8 cellular contexts compared by ENCODE assay signal in genomic region chr18:65753520-65753919, GRCh38. TPM values are rescaled to one million over a fixed set of nuclear protein-coding genes. Genes with fewer than 3 reads are reported as not detected.
A peak's percentile ranks its signal among the peaks of the same experiment; 100 is the strongest.
DNase-seq lines count a peak whose midpoint lies in the region; ATAC-seq and TF ChIP-seq lines count a peak whose summit lies in the region.

No MANE protein-coding gene starts in this region.

- peak overlapping the region in 4 of 5 experiments; percentile 6 to 42 (median 24) for H3K27ac Mint-ChIP-seq in brain
- H3K27ac Mint-ChIP-seq in progenitor cell of endocrine pancreas = no peak overlapping the region

- H3K36me3 Mint-ChIP-seq in brain = no peaks in the 10 kb centered on the region
- H3K36me3 Mint-ChIP-seq in progenitor cell of endocrine pancreas (ENCODE audit: insufficient read depth) = no peaks in the 10 kb centered on the region

- no peak overlapping the region for H3K9ac ChIP-seq in SK-N-SH

- no peaks in the 10 kb centered on the region for H4K20me1 ChIP-seq in SK-N-SH (ENCODE audit: insufficient read depth)

- WGBS in SK-N-SH (ENCODE audit: low lambda C conversion rate) = 14% methylated on average over 2 of the region's 2 CpGs

- H3K4me3 Mint-ChIP-seq in brain = peak overlapping the region; percentile 20 to 93 (median 87)
- H3K4me3 Mint-ChIP-seq in progenitor cell of endocrine pancreas (ENCODE audit: low read depth) = no peak overlapping the region

- H3K4me1 Mint-ChIP-seq in brain (peaks cover 74% of the 10 kb centered on the region), progenitor cell of endocrine pancreas (ENCODE audit: low read depth) (peaks cover 30% of the 10 kb centered on the region)

- no peaks in the 10 kb centered on the region for H3K36me3 ChIP-seq in SK-N-SH (replicated peaks in 1 of 2; ENCODE audit: control insufficient read depth in 1 of 2, insufficient read depth in 2 of 2, low read length in 1 of 2)

- ATAC-seq in SK-N-SH treated with all-trans-retinoic acid at 6 μM for 48 hours (no peak), HG03280 (IDR thresholded peaks at IDR 0.05; ENCODE audit: unreplicated experiment) (no peak), left cardiac atrium (no peak), HG02678 (IDR thresholded peaks at IDR 0.05; ENCODE audit: unreplicated experiment) (no peak)

- TF ChIP-seq CTCF in SK-N-SH (IDR thresholded peaks at IDR 0.05) (peak; percentile 48), brain (conservative IDR thresholded peaks at IDR 0.05) (peak; percentile 68 to 83), progenitor cell of endocrine pancreas (IDR thresholded peaks at IDR 0.05; ENCODE audit: unreplicated experiment) (peak; percentile 78)

- H3K79me2 ChIP-seq in SK-N-SH (ENCODE audit: insufficient read depth) = no peaks in the 10 kb centered on the region; the same call in 1 of the 2 replicates

- peaks cover 0 to 5% of the 10 kb centered on the region in 2 experiments; a peak in 2 of 4 replicates for H3K4me1 ChIP-seq in SK-N-SH (ENCODE audit: control insufficient read depth in 1 of 2, insufficient read depth in 2 of 2, low read depth in 1 of 2, low read length in 1 of 2)

- no peak overlapping the region for H3K4me2 ChIP-seq in SK-N-SH

- H3K4me3 ChIP-seq in SK-N-SH (ENCODE audit: low read depth in 2 of 2, low read length in 1 of 2) = no peak overlapping the region

- H3K9me2 ChIP-seq in SK-N-SH = 0 out of 2 replicates have a peak, but pooled peaks cover 2% of the 10 kb centered on the region

- peaks cover 22% of the 10 kb centered on the region for H3K27me3 Mint-ChIP-seq in brain
- peaks cover 26% of the 10 kb centered on the region for H3K27me3 Mint-ChIP-seq in progenitor cell of endocrine pancreas

- H3K27ac ChIP-seq in SK-N-SH (ENCODE audit: low read depth in 2 of 2, low read length in 1 of 2) = no peak overlapping the region

- TF ChIP-seq EP300 in SK-N-SH (IDR thresholded peaks at IDR 0.05; ENCODE audit: borderline replicate concordance in 1 of 2, low read depth in 1 of 2, low read length in 1 of 2) = no peak

- CTCF ChIA-PET in SK-N-SH (lab: Yijun Ruan, JAX) = interaction anchor here (0.9 to 3.3 kb wide), 23 partner anchors 9 to 1719 kb away, joined by 3 to 27 read pairs (median 4); no protein-coding TSS in a partner anchor

- peak; percentile 69 for DNase-seq in SK-N-SH
- DNase-seq in NCI-H2171 (lab: John Stamatoyannopoulos, UW) = peak; percentile 92
- DNase-seq in progenitor cell of endocrine pancreas (ENCODE audit: low spot score, unreplicated experiment) = peak; percentile 30
- DNase-seq in left cardiac atrium = no peak

- POLR2A ChIA-PET in SK-N-SH (lab: Yijun Ruan, JAX) = no interaction called here

- intact Hi-C loops in left cardiac atrium (cut with DNase I) = no loop called here

- H2AFZ ChIP-seq in SK-N-SH (ENCODE audit: low read depth) = no peak overlapping the region

- H3K9me3 Mint-ChIP-seq in brain = no peaks in the 10 kb centered on the region
- H3K9me3 Mint-ChIP-seq in progenitor cell of endocrine pancreas (ENCODE audit: low read depth) = no peaks in the 10 kb centered on the region

- TF ChIP-seq RAD21 in SK-N-SH (IDR thresholded peaks at IDR 0.05; ENCODE audit: low read length) = peak; percentile 88

- no peaks in the 10 kb centered on the region for H3F3A ChIP-seq in SK-N-SH (replicated peaks; ENCODE audit: insufficient read depth)

- no peaks in the 10 kb centered on the region for H3K9me3 ChIP-seq in SK-N-SH

- no peaks in the 10 kb centered on the region for H3K27me3 ChIP-seq in SK-N-SH (ENCODE audit: insufficient read depth)

TF ChIP-seq in SK-N-SH, 30 proteins besides CTCF, POLR2A, EP300 and RAD21 (continues in another document):
- TF ChIP-seq ELF1 (IDR thresholded peaks at IDR 0.05) (no peak), REST (IDR thresholded peaks at IDR 0.05; ENCODE audit: low read depth, low read length) (no peak), NFIC (IDR thresholded peaks at IDR 0.05; ENCODE audit: borderline replicate concordance) (no peak), SMC3 (IDR thresholded peaks at IDR 0.05; ENCODE audit: low read depth, low read length) (peak; percentile 39; the same call in 1 of the 2 replicates), USF2 (IDR thresholded peaks at IDR 0.05; ENCODE audit: borderline replicate concordance, low read depth, low read length) (no peak), RCOR1 (IDR thresholded peaks at IDR 0.05; ENCODE audit: low read length) (0 out of 2 replicates have a peak, but pooled peaks have one; percentile 17), SIN3A (IDR thresholded peaks at IDR 0.05; ENCODE audit: borderline replicate concordance, low read depth, low read length) (no peak)

TF ChIP-seq in SK-N-SH treated with all-trans-retinoic acid at 6 μM for 48 hours, 23 proteins besides CTCF, POLR2A, EP300 and RAD21 (continues in another document):
- TF ChIP-seq TSHZ2 (CRISPR knock-in tag; IDR thresholded peaks at IDR 0.05) = no peak
- no peak for TF ChIP-seq CSDC2 (CRISPR knock-in tag; IDR thresholded peaks at IDR 0.05)
- no peak for TF ChIP-seq PATZ1 (CRISPR knock-in tag; IDR thresholded peaks at IDR 0.05; ENCODE audit: borderline replicate concordance)
- TF ChIP-seq POU6F1 (CRISPR knock-in tag; IDR thresholded peaks at IDR 0.05; ENCODE audit: borderline replicate concordance, low read depth) = no peak
- no peak for TF ChIP-seq ZNF565 (CRISPR knock-in tag; conservative IDR thresholded peaks at IDR 0.05; ENCODE audit: low read depth)
- no peak for TF ChIP-seq TOX (CRISPR knock-in tag; IDR thresholded peaks at IDR 0.05; ENCODE audit: borderline replicate concordance)
- no peak for TF ChIP-seq OSR1 (CRISPR knock-in tag; IDR thresholded peaks at IDR 0.05)
- TF ChIP-seq SNAI2 (CRISPR knock-in tag; IDR thresholded peaks at IDR 0.05) = no peak
- no peak for TF ChIP-seq ESRRG (CRISPR knock-in tag; IDR thresholded peaks at IDR 0.05)
- no peak for TF ChIP-seq ZNF70 (CRISPR knock-in tag; IDR thresholded peaks at IDR 0.05)
- TF ChIP-seq ARNTL (CRISPR knock-in tag; IDR thresholded peaks at IDR 0.05; ENCODE audit: borderline replicate concordance, low read depth) = no peak
- TF ChIP-seq ZFP30 (CRISPR knock-in tag; IDR thresholded peaks at IDR 0.05) = no peak
- TF ChIP-seq ZNF8 (CRISPR knock-in tag; IDR thresholded peaks at IDR 0.05) = no peak

RNA-seq across cellular contexts. Expression of gene CDH7, which starts 2.7 kb away (rescaled TPM):
- polyA plus RNA-seq in SK-N-SH (2012; rRNA removed) = not detected in 2 replicates
- not detected in 2 replicates for polyA plus RNA-seq in SK-N-SH (2012; cell fraction: cytosol; rRNA removed)
- polyA plus RNA-seq in SK-N-SH (2012; cell fraction: nucleus; rRNA removed) = not detected in 2 replicates
- polyA plus RNA-seq in brain (ENCODE audit: insufficient read depth, low read depth, low replicate concordance) = 0.10 TPM
- total RNA-seq in progenitor cell of endocrine pancreas = 6.5 and 9.2 TPM in 2 replicates
- under 1 TPM in 1 of 2 donors, not detected in 1; 0.27 TPM for total RNA-seq in left cardiac atrium
